ENCODE assay signal across 8 cellular contexts in the genomic region with DNA sequence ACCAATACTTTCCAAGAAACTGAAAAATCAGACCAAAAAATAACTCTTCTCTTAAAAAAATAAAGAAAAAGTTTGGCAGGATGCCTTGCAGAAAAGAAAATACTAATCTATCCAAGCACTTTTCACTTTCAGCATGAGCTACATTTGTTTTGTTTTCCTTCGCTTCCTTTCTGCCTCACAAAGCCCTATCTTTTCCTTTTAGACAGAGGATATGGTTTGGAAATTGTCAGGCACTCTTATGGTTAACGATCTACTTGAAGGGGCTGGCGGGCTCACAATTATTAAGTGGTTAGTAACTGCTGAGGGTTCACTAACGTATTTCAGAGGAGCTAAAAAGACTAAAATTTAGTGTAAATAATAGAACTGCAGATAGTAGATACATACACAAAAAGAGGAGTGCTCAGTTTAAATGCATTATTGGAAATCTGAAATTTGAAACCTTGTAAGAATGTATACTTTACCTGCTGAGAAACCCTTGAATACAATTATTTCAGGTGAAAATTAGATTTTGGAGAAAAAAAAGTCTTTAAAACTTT. TPM values are rescaled to one million over a fixed set of nuclear protein-coding genes. Genes with fewer than 3 reads are reported as not detected.
DNase-seq lines count a peak whose midpoint lies in the region; ATAC-seq and TF ChIP-seq lines count a peak whose summit lies in the region.

No MANE protein-coding gene starts in this region.

- peak overlapping the region; percentile 71 for H3K27ac Mint-ChIP-seq in activated CD4-positive, alpha-beta T cell treated with anti-CD3 and anti-CD28 coated beads, Interleukin-2, amount 10 ng/mL, durations not matched to agents 7 days and 5 days

- POLR2A ChIA-PET in activated CD4-positive, alpha-beta T cell treated with anti-CD3 and anti-CD28 coated beads, Interleukin-2, amount 10 ng/mL, durations not matched to agents 7 days and 5 days (lab: Charles Lee), result no interaction called here

- DNase-seq in activated CD4-positive, alpha-beta T cell treated with anti-CD3 and anti-CD28 coated beads, Interleukin-2, amount 10 ng/mL, durations not matched to agents 7 days and 5 days, result no peak
- DNase-seq in activated CD4-positive, alpha-beta T cell treated with anti-CD3 and anti-CD28 coated beads for 48 hours, result no peak
- DNase-seq in RWPE2 (ENCODE audit: low spot score) (no peak), erythroblast (lab: John Stamatoyannopoulos, UW) (peak; percentile 26 to 32), psoas muscle (no peak), NCI-H1694 treated with DMSO at 0.1 percent for 48 hours (lab: John Stamatoyannopoulos, UW) (no peak), ecto neural progenitor cell (ENCODE audit: low spot score) (no peak), NCI-H2196 treated with DMSO at 0.1 percent for 48 hours (lab: John Stamatoyannopoulos, UW; ENCODE audit: unreplicated experiment) (no peak)

- TF ChIP-seq CTCF in RWPE2 (IDR thresholded peaks at IDR 0.05; ENCODE audit: poor library complexity, severe bottlenecking), result no peak
- no peak for TF ChIP-seq CTCF in psoas muscle (IDR thresholded peaks at IDR 0.05)

- TF ChIP-seq POLR2A in erythroblast (IDR thresholded peaks at IDR 0.05; ENCODE audit: low read length), result no peak

- CTCF ChIA-PET in activated CD4-positive, alpha-beta T cell treated with anti-CD3 and anti-CD28 coated beads, Interleukin-2, amount 10 ng/mL, durations not matched to agents 7 days and 5 days (lab: Charles Lee), result interaction anchor here (0.9 to 1.2 kb wide), 2 partner anchors 12 to 206 kb away, joined by 3 read pairs; no protein-coding TSS in a partner anchor

- peak overlapping the region; percentile 90 for H3K27ac ChIP-seq in RWPE2 (ENCODE audit: poor library complexity, severe bottlenecking)
- H3K27ac ChIP-seq in psoas muscle, result no peak overlapping the region

- H3K4me1 Mint-ChIP-seq in activated CD4-positive, alpha-beta T cell treated with anti-CD3 and anti-CD28 coated beads, Interleukin-2, amount 10 ng/mL, durations not matched to agents 7 days and 5 days, result peaks cover 17% of the 10 kb centered on the region

- H3K4me1 ChIP-seq in RWPE2 (ENCODE audit: insufficient read depth, poor library complexity, severe bottlenecking) (peaks cover 26% of the 10 kb centered on the region), psoas muscle (peaks cover 7% of the 10 kb centered on the region)

- 13 to 31% (median 15%) methylated on average over 4 of the region's 4 CpGs for WGBS in psoas muscle, 3 donors

- no peaks in the 10 kb centered on the region for H3K27me3 ChIP-seq in RWPE2 (ENCODE audit: insufficient read depth, poor library complexity, severe bottlenecking)
- peaks cover 0 to 42% (median 16%) of the 10 kb centered on the region in 3 donors for H3K27me3 ChIP-seq in psoas muscle (ENCODE audit: insufficient read depth in 3 of 3, low read length in 2 of 3)

- no peaks in the 10 kb centered on the region for H3K9me3 Mint-ChIP-seq in activated CD4-positive, alpha-beta T cell treated with anti-CD3 and anti-CD28 coated beads, Interleukin-2, amount 10 ng/mL, durations not matched to agents 7 days and 5 days

- peaks cover 22% of the 10 kb centered on the region for H3K36me3 Mint-ChIP-seq in activated CD4-positive, alpha-beta T cell treated with anti-CD3 and anti-CD28 coated beads, Interleukin-2, amount 10 ng/mL, durations not matched to agents 7 days and 5 days (ENCODE audit: low read depth)

- no peak for ATAC-seq in RWPE2 (ENCODE audit: low read depth)
- ATAC-seq in psoas muscle, result no peak

- intact Hi-C loops in psoas muscle (cut with DNase I), result loop anchor here in 1 of 2 donors (2.0 kb wide), 1 partner anchor 68 kb away; no protein-coding TSS in a partner anchor

- H3K9me3 ChIP-seq in RWPE2 (ENCODE audit: severe bottlenecking) (no peaks in the 10 kb centered on the region), psoas muscle (no peaks in the 10 kb centered on the region)

- H3K27me3 Mint-ChIP-seq in activated CD4-positive, alpha-beta T cell treated with anti-CD3 and anti-CD28 coated beads, Interleukin-2, amount 10 ng/mL, durations not matched to agents 7 days and 5 days, result peaks cover 45% of the 10 kb centered on the region

- H3K36me3 ChIP-seq in RWPE2 (ENCODE audit: low read depth) (peaks cover 6% of the 10 kb centered on the region), psoas muscle (ENCODE audit: insufficient read depth in 1 of 2, low read depth in 1 of 2) (no peaks in the 10 kb centered on the region)

- H3K4me3 ChIP-seq in RWPE2 (ENCODE audit: severe bottlenecking) (peak overlapping the region; percentile 85), psoas muscle (peak overlapping the region; percentile 81)

- peak overlapping the region; percentile 79 for H3K4me3 Mint-ChIP-seq in activated CD4-positive, alpha-beta T cell treated with anti-CD3 and anti-CD28 coated beads, Interleukin-2, amount 10 ng/mL, durations not matched to agents 7 days and 5 days

RNA-seq across cellular contexts. Expression of a gene that starts 0.9 kb away (rescaled TPM):
- 10 to 100 TPM; 84.1 to 95.4 TPM for total RNA-seq in activated CD4-positive, alpha-beta T cell treated with anti-CD3 and anti-CD28 coated beads, Interleukin-2, amount 10 ng/mL, durations not matched to agents 7 days and 5 days
- total RNA-seq in psoas muscle, result 1 to 10 TPM; 3.2 to 8.0 (median 4.6) TPM
- under 1 TPM; 0.39 to 0.92 (median 0.60) TPM for polyA plus RNA-seq in psoas muscle

Comparison
In these comparisons a context has a peak if more than half of its experiments do, and no peak if none do; other contexts are left out.
1. DNase-seq: peak in erythroblast (2 of 2); none in activated CD4-positive, alpha-beta T cell treated with anti-CD3 and anti-CD28 coated beads, Interleukin-2, amount 10 ng/mL, durations not matched to agents 7 days and 5 days (single experiment), activated CD4-positive, alpha-beta T cell treated with anti-CD3 and anti-CD28 coated beads for 48 hours (single experiment), RWPE2 (single experiment), psoas muscle (0 of 2), NCI-H1694 treated with DMSO at 0.1 percent for 48 hours (single experiment), ecto neural progenitor cell (single experiment) and NCI-H2196 treated with DMSO at 0.1 percent for 48 hours (single experiment).
2. RNA of a gene that starts 0.9 kb away (total RNA-seq): 84.1 to 95.4 TPM in activated CD4-positive, alpha-beta T cell treated with anti-CD3 and anti-CD28 coated beads, Interleukin-2, amount 10 ng/mL, durations not matched to agents 7 days and 5 days; 3.2 to 8.0 TPM in psoas muscle; every median in the first group is over 4 times any median in the second.